Comparison of ENCODE assay signal across 32 cellular contexts in genomic region chrX:121349263-121349662, GRCh38.
"Had no signal": no experiment of that assay in that cellular context is flagged by ENCODE, and none has a peak within 500 bp of the region (broad histone marks: within the 10 kb centered on the region; RNA-seq: fewer than 3 reads in every experiment).

No MANE protein-coding gene starts in this region.

- DNase-seq: NCI-H1048, NCI-H1092 treated with DMSO at 0.1 percent for 48 hours, NCI-H1105 treated with DMSO at 0.1 percent for 48 hours, NCI-H1417, NCI-H1436, NCI-H146, NCI-H1694, NCI-H187, NCI-H1930, NCI-H2029 treated with DMSO at 0.1 percent for 48 hours, NCI-H2081 treated with DMSO at 0.1 percent for 48 hours, NCI-H2107, NCI-H2171, NCI-H226, NCI-H446 treated with DMSO at 0.1 percent for 48 hours, NCI-H510A, NCI-H524, NCI-H526, NCI-H69, NCI-H748 treated with DMSO at 0.1 percent for 48 hours, NCI-H82, OCI-M1, PC-3, Peyer's patch, RPMI8226, SHP77, SIG-M5, SJCRH30, T-cell, T-helper 17 cell had no signal

- H3K27me3 ChIP-seq: Peyer's patch, SJCRH30 had no signal

- H3K27ac ChIP-seq: Peyer's patch, SJCRH30, SK-N-MC had no signal

- H3K36me3 ChIP-seq: Peyer's patch, SJCRH30 had no signal

- H3K9me3 ChIP-seq: Peyer's patch, SJCRH30 had no signal

- H3K4me1 ChIP-seq: Peyer's patch, SJCRH30 had no signal

- H3K4me3 ChIP-seq: Peyer's patch, SJCRH30, SK-N-MC had no signal

- ATAC-seq: PC-3, SK-N-SH treated with all-trans-retinoic acid at 6 μM for 48 hours, T-helper 17 cell had no signal
